Comparison of ENCODE assay signal across 9 cellular contexts in the genomic region with DNA sequence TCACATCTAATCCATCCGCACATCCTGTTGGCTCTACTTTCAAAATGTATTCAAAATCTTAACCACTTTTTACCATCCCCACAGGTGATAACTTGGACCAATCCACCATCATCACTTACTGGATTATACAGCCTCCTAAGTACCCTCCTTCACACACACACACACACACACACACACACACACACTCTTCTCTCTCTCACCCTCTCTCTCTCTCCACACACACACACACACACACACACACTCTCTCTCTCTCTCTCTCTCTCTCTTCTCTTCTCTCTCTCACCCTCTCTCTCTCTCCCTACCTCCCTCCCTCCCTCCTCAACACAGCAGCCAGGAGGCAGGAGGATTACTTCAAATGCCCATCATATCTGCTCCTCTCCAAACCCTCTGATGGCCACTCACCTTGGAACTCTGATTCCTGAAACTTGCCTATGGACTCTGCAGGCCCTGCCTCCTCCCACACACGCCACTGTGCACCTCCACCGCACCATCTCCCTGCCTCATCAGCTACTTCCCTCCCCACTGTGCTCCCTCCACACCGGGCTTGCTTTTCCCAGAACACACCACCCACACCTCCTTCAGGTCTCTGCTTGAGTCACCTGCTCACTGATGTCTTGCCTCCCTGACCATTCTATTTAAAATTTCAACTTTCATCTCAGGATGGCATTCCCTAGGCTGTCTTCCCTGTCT. TPM values are rescaled to one million over a fixed set of nuclear protein-coding genes. Genes with fewer than 3 reads are reported as not detected.
DNase-seq lines count a peak whose midpoint lies in the region; ATAC-seq lines count a peak whose summit lies in the region.
"Had no signal": no experiment of that assay in that cellular context is flagged by ENCODE, and none has a peak within 500 bp of the region (broad histone marks: within the 10 kb centered on the region; RNA-seq: fewer than 3 reads in every experiment).

No MANE protein-coding gene starts in this region.

- H3K27me3 Mint-ChIP-seq in activated T-cell treated with anti-CD3 and anti-CD28 coated beads, Interleukin-2, amount 50 U/mL, for 72 hours (ENCODE audit: low read depth): no peaks in the 10 kb centered on the region

- no peaks in the 10 kb centered on the region for H3K27me3 ChIP-seq in thymus (ENCODE audit: control insufficient read depth, insufficient read depth)

- no peaks in the 10 kb centered on the region for H3K36me3 Mint-ChIP-seq in activated T-cell treated with anti-CD3 and anti-CD28 coated beads, Interleukin-2, amount 50 U/mL, for 72 hours (ENCODE audit: insufficient read depth in 2 of 2)

- H3K9me3 ChIP-seq in thymus (ENCODE audit: control insufficient read depth): no peaks in the 10 kb centered on the region

- H3K4me1 ChIP-seq in thymus (ENCODE audit: control insufficient read depth, insufficient read depth, low read length): peaks cover 19% of the 10 kb centered on the region

- ATAC-seq in activated T-cell treated with anti-CD3 and anti-CD28 coated beads, Interleukin-2, amount 50 U/mL, for 72 hours (replicated peaks in 1 of 2): peak; percentile 9 to 36
- ATAC-seq in GM21529 (IDR thresholded peaks at IDR 0.05; ENCODE audit: unreplicated experiment): no peak
- no peak for ATAC-seq in HG02938 (IDR thresholded peaks at IDR 0.05; ENCODE audit: unreplicated experiment)

- H3K4me3 Mint-ChIP-seq in activated T-cell treated with anti-CD3 and anti-CD28 coated beads, Interleukin-2, amount 50 U/mL, for 72 hours: no peak overlapping the region

- H3K4me1 Mint-ChIP-seq in activated T-cell treated with anti-CD3 and anti-CD28 coated beads, Interleukin-2, amount 50 U/mL, for 72 hours (ENCODE audit: low read depth): peaks cover 19% of the 10 kb centered on the region

- no peak overlapping the region for H3K27ac Mint-ChIP-seq in activated T-cell treated with anti-CD3 and anti-CD28 coated beads, Interleukin-2, amount 50 U/mL, for 72 hours

- no peaks in the 10 kb centered on the region for H3K36me3 ChIP-seq in thymus (ENCODE audit: control insufficient read depth, insufficient read depth)

- DNase-seq in activated T-cell treated with anti-CD3 and anti-CD28 coated beads, Interleukin-2, amount 50 U/mL, for 72 hours: no peak
- DNase-seq in activated T-cell treated with anti-CD3 and anti-CD28 coated beads, Interleukin-2, amount 50 U/mL, for 1 hour: no peak
- peak; percentile 13 for DNase-seq in kidney tubule cell (ENCODE audit: low spot score)
- DNase-seq in GF-D8 (lab: John Stamatoyannopoulos, UW): no peak
- DNase-seq: NCI-H1048 had no signal

- H3K27ac ChIP-seq in angular gyrus (ENCODE audit: low read depth, low read length): peak overlapping the region; percentile 64
- peak overlapping the region; percentile 91 for H3K27ac ChIP-seq in thymus (ENCODE audit: low read depth)

- H3K4me3 ChIP-seq in thymus (ENCODE audit: low read length): peak overlapping the region; percentile 53

- WGBS in thymus: 26% methylated on average over 4 of the region's 4 CpGs

- H3K9me3 Mint-ChIP-seq in activated T-cell treated with anti-CD3 and anti-CD28 coated beads, Interleukin-2, amount 50 U/mL, for 72 hours: peaks cover 0 to under 1% of the 10 kb centered on the region in 2 donors

RNA-seq across cellular contexts. Expression of gene RCBTB2, which starts 39.7 kb away (rescaled TPM):
- 1 to 10 TPM; 2.6 to 2.7 TPM for total RNA-seq in activated T-cell treated with anti-CD3 and anti-CD28 coated beads, Interleukin-2, amount 50 U/mL, for 72 hours
- polyA plus RNA-seq in thymus: 34.8 TPM

Comparison
In these comparisons a context has a peak if more than half of its experiments do, and no peak if none do; other contexts are left out.
1. ATAC-seq: peak in activated T-cell treated with anti-CD3 and anti-CD28 coated beads, Interleukin-2, amount 50 U/mL, for 72 hours (2 of 2); none in GM21529 (single experiment) and HG02938 (single experiment).